In genomic region chr11:69653406-69653960, GRCh38 we compare ENCODE assay signal across 23 cellular contexts. TPM values are rescaled to one million over a fixed set of nuclear protein-coding genes. Genes with fewer than 3 reads are reported as not detected.
"Had no signal": no experiment of that assay in that cellular context is flagged by ENCODE, and none has a peak within 500 bp of the region (broad histone marks: within the 10 kb centered on the region; RNA-seq: fewer than 3 reads in every experiment).

No MANE protein-coding gene starts in this region.

- DNase-seq: activated CD4-positive, CD25-positive, alpha-beta regulatory T cell treated with anti-CD3 and anti-CD28 coated beads, Interleukin-2, amount 50 U/mL, for 72 hours; activated naive CD8-positive, alpha-beta T cell treated with anti-CD3 and anti-CD28 coated beads for 36 hours; amygdala; body of pancreas; central memory CD4-positive, alpha-beta T cell; cortex of kidney; effector CD4-positive, alpha-beta T cell; esophagus squamous epithelium; hypothalamus; kidney glomerular epithelial cell; mesendoderm; stimulated activated CD4-positive, alpha-beta T cell treated with anti-CD3 and anti-CD28 coated beads, Interleukin-4, amount 100 ng/mL, for 1 hour; stimulated activated naive CD4-positive, alpha-beta T cell treated with Interleukin-2 at 50 U/mL for 16 hours; T-cell; T-helper 9 cell; transverse colon had no signal

- FAIRE-seq: endothelial cell of umbilical vein had no signal

- H3K9me3 ChIP-seq: body of pancreas, esophagus squamous epithelium, ovary, transverse colon had no signal

- H3K27ac ChIP-seq: ovary, transverse colon had no signal

- H3K27me3 ChIP-seq: body of pancreas, esophagus squamous epithelium, ovary, transverse colon had no signal

- ATAC-seq: body of pancreas, T-cell had no signal

- H3K4me3 ChIP-seq: body of pancreas, esophagus squamous epithelium, ovary, transverse colon had no signal

- H3K36me3 ChIP-seq: ovary, transverse colon had no signal

RNA-seq across cellular contexts. Expression of gene FGF19, which starts 50.3 kb away (rescaled TPM):
- total RNA-seq: activated CD8-positive, alpha-beta memory T cell treated with anti-CD3 and anti-CD28 coated beads for 36 hours; activated naive CD8-positive, alpha-beta T cell treated with anti-CD3 and anti-CD28 coated beads for 36 hours; activated T-helper 1 cell treated with anti-CD3 and anti-CD28 coated beads, Interleukin-12 subunit alpha, Interleukin-12 subunit beta, Interleukin-2, Interleukin-4 antibody, amounts not matched to agents 30 ng/mL and 10 ng/mL and 1 ng/mL, durations not matched to agents 14 hours and 24 hours and 36 hours; body of pancreas; endothelial cell of umbilical vein; esophagus squamous epithelium; fibroblast of villous mesenchyme; liver; renal cortical epithelial cell; transverse colon had no signal
- polyA plus RNA-seq: ovary had no signal
